In genomic region chr14:20812576-20812975, GRCh38 we compare ENCODE assay signal across 34 cellular contexts. TPM values are rescaled to one million over a fixed set of nuclear protein-coding genes. Genes with fewer than 3 reads are reported as not detected.
"Had no signal": no experiment of that assay in that cellular context is flagged by ENCODE, and none has a peak within 500 bp of the region (broad histone marks: within the 10 kb centered on the region; RNA-seq: fewer than 3 reads in every experiment).

No MANE protein-coding gene starts in this region.

- H3K9me3 ChIP-seq: SJSA1, SK-N-SH had no signal

- H3K9ac ChIP-seq: SK-N-SH had no signal

- H3K4me2 ChIP-seq: SK-N-SH had no signal

- H3K9me2 ChIP-seq: SK-N-SH had no signal

- H3K4me3 Mint-ChIP-seq: activated CD4-positive, alpha-beta T cell treated with anti-CD3 and anti-CD28 coated beads for 36 hours; activated CD4-positive, alpha-beta T cell treated with anti-CD3 and anti-CD28 coated beads, Interleukin-2, amount 10 ng/mL, durations not matched to agents 7 days and 5 days; activated CD8-positive, alpha-beta T cell treated with anti-CD3 and anti-CD28 coated beads, Interleukin-2, amount 10 ng/mL, durations not matched to agents 7 days and 5 days; activated naive CD4-positive, alpha-beta T cell treated with anti-CD3 and anti-CD28 coated beads, Interleukin-2, amount 10 ng/mL, durations not matched to agents 7 days and 5 days; activated naive CD8-positive, alpha-beta T cell; activated naive CD8-positive, alpha-beta T cell treated with anti-CD3 and anti-CD28 coated beads, Interleukin-2, amount 50 U/mL, for 24 hours; T-helper 1 cell treated with Interleukin-12 subunit alpha and Interleukin-12 subunit beta and Interleukin-4 antibody, amounts not matched to agents 30 μg/mL and 1 μg/mL, for 36 hours; T-helper 2 cell treated with Interferon-gamma antibody and Interleukin-4, amounts not matched to agents 5 μg/mL and 100 μg/mL, for 36 hours; WTC11 had no signal

- H3K27me3 Mint-ChIP-seq: activated CD4-positive, alpha-beta T cell treated with anti-CD3 and anti-CD28 coated beads for 36 hours; activated naive CD8-positive, alpha-beta T cell treated with anti-CD3 and anti-CD28 coated beads, Interleukin-2, amount 50 U/mL, for 24 hours had no signal

- H3K36me3 Mint-ChIP-seq: activated naive CD4-positive, alpha-beta T cell treated with anti-CD3 and anti-CD28 coated beads, Interleukin-2, amount 10 ng/mL, durations not matched to agents 7 days and 5 days; activated naive CD8-positive, alpha-beta T cell; WTC11 had no signal

- H3K4me1 ChIP-seq: SJSA1 had no signal

- H3K4me3 ChIP-seq: K562, SJSA1 had no signal

- H3K27ac Mint-ChIP-seq: activated CD4-positive, alpha-beta T cell treated with anti-CD3 and anti-CD28 coated beads for 36 hours; activated CD4-positive, alpha-beta T cell treated with anti-CD3 and anti-CD28 coated beads, Interleukin-2, amount 10 ng/mL, durations not matched to agents 7 days and 5 days; activated CD8-positive, alpha-beta T cell treated with anti-CD3 and anti-CD28 coated beads, Interleukin-2, amount 10 ng/mL, durations not matched to agents 7 days and 5 days; activated naive CD4-positive, alpha-beta T cell treated with anti-CD3 and anti-CD28 coated beads, Interleukin-2, amount 10 ng/mL, durations not matched to agents 7 days and 5 days; activated naive CD8-positive, alpha-beta T cell; activated naive CD8-positive, alpha-beta T cell treated with anti-CD3 and anti-CD28 coated beads, Interleukin-2, amount 50 U/mL, for 24 hours; T-helper 1 cell treated with Interleukin-12 subunit alpha and Interleukin-12 subunit beta and Interleukin-4 antibody, amounts not matched to agents 30 μg/mL and 1 μg/mL, for 36 hours; T-helper 2 cell treated with Interferon-gamma antibody and Interleukin-4, amounts not matched to agents 5 μg/mL and 100 μg/mL, for 36 hours; WTC11 had no signal

- H3K36me3 ChIP-seq: brain microvascular endothelial cell, SJSA1 had no signal

- FAIRE-seq: K562 had no signal

- H3K4me1 Mint-ChIP-seq: activated CD4-positive, alpha-beta T cell treated with anti-CD3 and anti-CD28 coated beads for 36 hours; activated CD4-positive, alpha-beta T cell treated with anti-CD3 and anti-CD28 coated beads, Interleukin-2, amount 10 ng/mL, durations not matched to agents 7 days and 5 days; activated naive CD4-positive, alpha-beta T cell treated with anti-CD3 and anti-CD28 coated beads, Interleukin-2, amount 10 ng/mL, durations not matched to agents 7 days and 5 days had no signal

- H3K9me3 Mint-ChIP-seq: activated CD4-positive, alpha-beta T cell treated with anti-CD3 and anti-CD28 coated beads, Interleukin-2, amount 10 ng/mL, durations not matched to agents 7 days and 5 days; activated naive CD4-positive, alpha-beta T cell treated with anti-CD3 and anti-CD28 coated beads, Interleukin-2, amount 10 ng/mL, durations not matched to agents 7 days and 5 days; activated naive CD8-positive, alpha-beta T cell treated with anti-CD3 and anti-CD28 coated beads, Interleukin-2, amount 50 U/mL, for 24 hours; T-helper 1 cell treated with Interleukin-12 subunit alpha and Interleukin-12 subunit beta and Interleukin-4 antibody, amounts not matched to agents 30 μg/mL and 1 μg/mL, for 36 hours; T-helper 2 cell treated with Interferon-gamma antibody and Interleukin-4, amounts not matched to agents 5 μg/mL and 100 μg/mL, for 36 hours; WTC11 had no signal

- ATAC-seq: activated CD4-positive, alpha-beta T cell treated with anti-CD3 and anti-CD28 coated beads for 36 hours; activated CD4-positive, CD25-positive, alpha-beta regulatory T cell treated with anti-CD3 and anti-CD28 coated beads, Interleukin-2, amount 50 U/mL, for 24 hours; activated CD8-positive, alpha-beta T cell treated with anti-CD3 and anti-CD28 coated beads, Interleukin-2, amount 10 ng/mL, durations not matched to agents 7 days and 5 days; activated naive CD8-positive, alpha-beta T cell treated with anti-CD3 and anti-CD28 coated beads, Interleukin-2, amount 50 U/mL, for 24 hours; Panc1; WTC11 had no signal

- DNase-seq: activated CD4-positive, alpha-beta T cell treated with anti-CD3 and anti-CD28 coated beads for 36 hours; activated CD4-positive, alpha-beta T cell treated with anti-CD3 and anti-CD28 coated beads, Interleukin-2, amount 10 ng/mL, durations not matched to agents 7 days and 5 days; activated CD4-positive, alpha-beta T cell treated with anti-CD3 and anti-CD28 coated beads, Interleukin-2, amount 50 U/mL, for 48 hours; activated CD8-positive, alpha-beta memory T cell treated with anti-CD3 and anti-CD28 coated beads, Interleukin-2, amount 50 U/mL, for 4 hours; activated CD8-positive, alpha-beta T cell treated with anti-CD3 and anti-CD28 coated beads, Interleukin-2, amount 10 ng/mL, durations not matched to agents 7 days and 5 days; activated effector memory CD4-positive, alpha-beta T cell treated with Interleukin-2 at 50 U/mL for 16 hours; activated naive CD4-positive, alpha-beta T cell treated with anti-CD3 and anti-CD28 coated beads, Interleukin-2, amount 10 ng/mL, durations not matched to agents 7 days and 5 days; activated naive CD8-positive, alpha-beta T cell treated with anti-CD3 and anti-CD28 coated beads, Interleukin-2, amount 50 U/mL, for 24 hours; activated T-cell treated with anti-CD3 and anti-CD28 coated beads, Interleukin-2, amount 50 U/mL, for 48 hours; anterior cingulate cortex; brain microvascular endothelial cell; IMR-90; NCI-H1048; NCI-H1105 treated with DMSO at 0.1 percent for 48 hours; NCI-H1436; NCI-H1694; NCI-H1930; NCI-H2081 treated with DMSO at 0.1 percent for 48 hours; NCI-H226; NCI-H446 treated with DMSO at 0.1 percent for 48 hours; NCI-H524; NCI-H69; SHP77 treated with DMSO at 0.1 percent for 48 hours; SK-N-SH had no signal

- H3K27ac ChIP-seq: brain microvascular endothelial cell, SJSA1 had no signal

- H3K27me3 ChIP-seq: brain microvascular endothelial cell, SJSA1 had no signal

RNA-seq across cellular contexts. Expression of gene RNASE1, which starts 9.9 kb away (rescaled TPM):
- total RNA-seq: activated CD4-positive, alpha-beta T cell treated with anti-CD3 and anti-CD28 coated beads for 36 hours; activated CD4-positive, alpha-beta T cell treated with anti-CD3 and anti-CD28 coated beads, Interleukin-2, amount 10 ng/mL, durations not matched to agents 7 days and 5 days; activated CD8-positive, alpha-beta T cell treated with anti-CD3 and anti-CD28 coated beads, Interleukin-2, amount 10 ng/mL, durations not matched to agents 7 days and 5 days; IMR-90; SJSA1 had no signal
- polyA plus RNA-seq: IMR-90, SK-N-SH had no signal

RNA-seq across cellular contexts. Expression of gene RNASE6, which starts 31.5 kb away (rescaled TPM):
- total RNA-seq: IMR-90, M059J, RPMI7951, SJSA1 had no signal
- polyA plus RNA-seq: IMR-90, SK-N-SH had no signal

RNA-seq across cellular contexts. Expression of gene EDDM3B, which starts 44.4 kb away (rescaled TPM):
- total RNA-seq: activated CD4-positive, alpha-beta T cell treated with anti-CD3 and anti-CD28 coated beads for 36 hours; activated CD4-positive, alpha-beta T cell treated with anti-CD3 and anti-CD28 coated beads, Interleukin-2, amount 10 ng/mL, durations not matched to agents 7 days and 5 days; activated CD8-positive, alpha-beta T cell treated with anti-CD3 and anti-CD28 coated beads, Interleukin-2, amount 10 ng/mL, durations not matched to agents 7 days and 5 days; IMR-90; K562; M059J; RPMI7951; SJSA1; WTC11 had no signal
- polyA plus RNA-seq: IMR-90, K562, SK-N-SH had no signal
